22 cellular contexts compared by ENCODE assay signal in genomic region chr19:335486-336066, GRCh38. TPM values are rescaled to one million over a fixed set of nuclear protein-coding genes. Genes with fewer than 3 reads are reported as not detected.
"Had no signal": no experiment of that assay in that cellular context is flagged by ENCODE, and none has a peak within 500 bp of the region (broad histone marks: within the 10 kb centered on the region; RNA-seq: fewer than 3 reads in every experiment).

No MANE protein-coding gene starts in this region.

- H3K9me3 ChIP-seq: adrenal gland, ovary had no signal

- H3K36me3 ChIP-seq: ovary had no signal

- H3K27ac ChIP-seq: adrenal gland, foreskin keratinocyte, ovary, spleen, thoracic aorta, VCaP had no signal

- H3K9me3 Mint-ChIP-seq: activated naive CD4-positive, alpha-beta T cell treated with anti-CD3 and anti-CD28 coated beads, Interleukin-2, amount 50 U/mL, for 24 hours had no signal

- H3K27me3 Mint-ChIP-seq: activated naive CD4-positive, alpha-beta T cell treated with anti-CD3 and anti-CD28 coated beads, Interleukin-2, amount 50 U/mL, for 24 hours; naive B cell; stimulated activated naive B cell treated with anti-CD40 and anti-IgM and Interleukin-4, amounts not matched to agents 10 μg/mL and 1 μg/mL and 100 μg/mL, for 72 hours; T-helper 17 cell had no signal

- DNase-seq: activated CD4-positive, alpha-beta T cell treated with anti-CD3 and anti-CD28 coated beads for 1 hour; activated CD4-positive, alpha-beta T cell treated with anti-CD3 and anti-CD28 coated beads, Interleukin-2, amount 50 U/mL, for 4 hours; activated effector memory CD4-positive, alpha-beta T cell treated with anti-CD3 and anti-CD28 coated beads, Interleukin-2, amount 50 U/mL, for 16 hours; activated T-cell treated with anti-CD3 and anti-CD28 coated beads, Interleukin-2, amount 50 U/mL, for 72 hours; foreskin keratinocyte; glutamatergic neuron; hypothalamus; islet precursor cell; left colon; mucosa of descending colon; naive B cell; spleen; stimulated activated CD4-positive, alpha-beta T cell treated with anti-CD3 and anti-CD28 coated beads, Interleukin-4, amount 100 ng/mL, for 4 hours; stimulated activated naive B cell treated with anti-CD40 and anti-IgM and Interleukin-4, amounts not matched to agents 10 μg/mL and 1 μg/mL and 100 μg/mL, for 72 hours; T-helper 17 cell had no signal

- ATAC-seq: activated T-cell treated with anti-CD3 and anti-CD28 coated beads, Interleukin-2, amount 50 U/mL, for 72 hours; foreskin keratinocyte; left colon; mucosa of descending colon; stimulated activated naive B cell treated with anti-CD40 and anti-IgM and Interleukin-4, amounts not matched to agents 10 μg/mL and 1 μg/mL and 100 μg/mL, for 72 hours; T-helper 17 cell had no signal

- H3K27ac Mint-ChIP-seq: activated naive CD4-positive, alpha-beta T cell treated with anti-CD3 and anti-CD28 coated beads, Interleukin-2, amount 50 U/mL, for 24 hours; activated T-cell treated with anti-CD3 and anti-CD28 coated beads, Interleukin-2, amount 50 U/mL, for 72 hours; naive B cell; stimulated activated naive B cell treated with anti-CD40 and anti-IgM and Interleukin-4, amounts not matched to agents 10 μg/mL and 1 μg/mL and 100 μg/mL, for 72 hours; T-helper 17 cell had no signal

- H3K4me3 Mint-ChIP-seq: activated naive CD4-positive, alpha-beta T cell treated with anti-CD3 and anti-CD28 coated beads, Interleukin-2, amount 50 U/mL, for 24 hours; activated T-cell treated with anti-CD3 and anti-CD28 coated beads, Interleukin-2, amount 50 U/mL, for 72 hours; stimulated activated naive B cell treated with anti-CD40 and anti-IgM and Interleukin-4, amounts not matched to agents 10 μg/mL and 1 μg/mL and 100 μg/mL, for 72 hours; T-helper 17 cell had no signal

- H3K27me3 ChIP-seq: adrenal gland, foreskin keratinocyte, ovary, spleen had no signal

- H3K4me1 ChIP-seq: foreskin keratinocyte had no signal

- H3K4me3 ChIP-seq: adrenal gland, lung, mucosa of descending colon, ovary, spleen, thoracic aorta had no signal

RNA-seq across cellular contexts. Expression of gene PLPP2, which starts 44.4 kb away (rescaled TPM):
- total RNA-seq: activated CD8-positive, alpha-beta memory T cell treated with anti-CD3 and anti-CD28 coated beads for 36 hours had no signal
